Comparison of ENCODE assay signal across 13 cellular contexts in the genomic region with DNA sequence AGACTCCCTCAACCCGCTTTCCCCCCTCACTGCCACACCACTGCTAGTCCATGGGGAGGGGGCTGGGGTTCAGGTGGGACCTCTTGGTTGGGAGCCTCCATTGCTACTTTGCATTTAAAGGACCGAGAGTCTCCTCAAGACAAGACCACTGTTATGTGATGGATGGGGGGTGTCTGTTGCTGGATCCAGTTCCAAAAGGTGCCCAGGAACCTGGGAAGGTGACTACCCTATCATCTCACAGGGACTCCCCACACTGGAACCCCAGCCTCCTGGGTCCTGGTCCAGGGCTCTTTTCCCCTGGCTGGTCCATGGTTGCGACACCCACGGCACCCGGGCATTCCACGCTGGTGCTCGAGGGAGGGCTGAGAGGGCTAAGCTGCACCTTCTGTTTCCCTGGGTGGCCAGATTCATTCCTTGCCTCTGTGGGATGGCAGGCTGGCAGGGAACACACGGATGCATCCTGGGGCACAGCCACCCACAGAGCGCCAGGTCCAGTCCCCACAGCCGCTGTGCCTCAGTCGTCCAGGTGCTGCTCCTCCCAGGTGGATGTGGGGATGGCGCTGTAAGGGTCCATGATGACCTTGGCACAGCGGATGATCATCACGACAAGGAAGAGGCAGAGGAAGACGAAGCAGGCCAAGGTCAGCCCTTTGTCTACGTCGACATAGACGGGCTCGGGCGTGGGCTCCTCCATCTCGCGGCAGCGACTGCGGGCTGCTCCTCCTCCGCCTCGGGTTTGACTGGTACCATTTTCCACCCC. TPM values are rescaled to one million over a fixed set of nuclear protein-coding genes. Genes with fewer than 3 reads are reported as not detected.
DNase-seq lines count a peak whose midpoint lies in the region; ATAC-seq and TF ChIP-seq lines count a peak whose summit lies in the region.
"Had no signal": no experiment of that assay in that cellular context is flagged by ENCODE, and none has a peak within 500 bp of the region (broad histone marks: within the 10 kb centered on the region; RNA-seq: fewer than 3 reads in every experiment).

No MANE protein-coding gene starts in this region.

- H3K36me3 ChIP-seq in endodermal cell (ENCODE audit: control insufficient read depth, insufficient read depth, low read length) (no peaks in the 10 kb centered on the region), lung (ENCODE audit: control insufficient read depth in 2 of 2, insufficient read depth in 2 of 2, low read length in 2 of 2) (no peaks in the 10 kb centered on the region), vagina (no peaks in the 10 kb centered on the region), upper lobe of right lung (no peaks in the 10 kb centered on the region)
- H3K36me3 ChIP-seq: BE2C, HAP-1 had no signal

- ATAC-seq in lung (ENCODE audit: insufficient read depth, low FRiP score) (no peak), upper lobe of right lung (no peak)

- H3K9me3 ChIP-seq in endodermal cell (ENCODE audit: control insufficient read depth, low read length) (no peaks in the 10 kb centered on the region), lung (ENCODE audit: control insufficient read depth in 2 of 2, insufficient read depth in 1 of 2, low read length in 1 of 2) (peaks cover 0 to 3% of the 10 kb centered on the region in 2 donors), vagina (no peaks in the 10 kb centered on the region), upper lobe of right lung (no peaks in the 10 kb centered on the region)
- H3K9me3 ChIP-seq: BE2C, Caco-2, HAP-1 had no signal

- H3K9ac ChIP-seq in endodermal cell (ENCODE audit: extremely low read depth, low read length, poor library complexity, severe bottlenecking) = no peak overlapping the region

- no peaks in the 10 kb centered on the region for H3K4me1 ChIP-seq in endodermal cell (ENCODE audit: control insufficient read depth, insufficient read depth, low read length)
- no peaks in the 10 kb centered on the region for H3K4me1 ChIP-seq in lung (ENCODE audit: control insufficient read depth in 2 of 2, insufficient read depth in 2 of 2, low read length in 2 of 2)
- H3K4me1 ChIP-seq in vagina = no peaks in the 10 kb centered on the region
- no peaks in the 10 kb centered on the region for H3K4me1 ChIP-seq in upper lobe of right lung
- H3K4me1 ChIP-seq: BE2C, Caco-2, HAP-1 had no signal

- WGBS in endodermal cell (ENCODE audit: insufficient coverage in 1 of 2, insufficient read length in 1 of 2), 2 experiments = 87 to 98% methylated on average over 9 to 26 of the region's 26 CpGs
- 85 to 93% methylated on average over 26 of the region's 26 CpGs for WGBS in lung, 2 donors

- DNase-seq in ecto neural progenitor cell (ENCODE audit: low spot score) = peak; percentile 32
- DNase-seq in endodermal cell = peak; percentile 30
- peak; percentile 11 for DNase-seq in lung (ENCODE audit: low spot score)
- DNase-seq in vagina (ENCODE audit: extremely low spot score in 2 of 2) = peak; percentile 72 to 79
- DNase-seq in NCI-H146 (lab: John Stamatoyannopoulos, UW) = no peak
- no peak for DNase-seq in upper lobe of right lung
- DNase-seq in dermis blood vessel endothelial cell = no peak
- DNase-seq: ACHN; BE2C; C1 segment of cervical spinal cord; Caco-2; CD4-positive, CD25-positive, alpha-beta regulatory T cell had no signal

- no peak overlapping the region for H3K27ac Mint-ChIP-seq in endodermal cell
- H3K27ac Mint-ChIP-seq: CD4-positive, CD25-positive, alpha-beta regulatory T cell had no signal

- TF ChIP-seq CTCF in endodermal cell (conservative IDR thresholded peaks at IDR 0.05) (no peak), lung (IDR thresholded peaks at IDR 0.05; ENCODE audit: control extremely low read depth, extremely low read depth) (no peak), vagina (IDR thresholded peaks at IDR 0.05) (no peak), upper lobe of right lung (IDR thresholded peaks at IDR 0.05) (no peak)

- intact Hi-C loops in vagina (cut with DNase I) = no loop called here
- intact Hi-C loops in upper lobe of right lung (cut with DNase I) = no loop called here

- peaks cover 13% of the 10 kb centered on the region for H3K4me1 Mint-ChIP-seq in endodermal cell
- H3K4me1 Mint-ChIP-seq: CD4-positive, CD25-positive, alpha-beta regulatory T cell had no signal

- no peaks in the 10 kb centered on the region for H3K9me3 Mint-ChIP-seq in endodermal cell
- H3K9me3 Mint-ChIP-seq: CD4-positive, CD25-positive, alpha-beta regulatory T cell had no signal

- H3K27ac ChIP-seq in endodermal cell (ENCODE audit: low read depth, low read length) (no peak overlapping the region), lung (ENCODE audit: low read depth in 1 of 2, low read length in 1 of 2) (no peak overlapping the region), vagina (no peak overlapping the region), upper lobe of right lung (no peak overlapping the region)

- H3K27me3 ChIP-seq in endodermal cell (ENCODE audit: control insufficient read depth, insufficient read depth, low read length, poor library complexity, severe bottlenecking) = no peaks in the 10 kb centered on the region
- H3K27me3 ChIP-seq in lung (ENCODE audit: control insufficient read depth, insufficient read depth) = peaks cover 3% of the 10 kb centered on the region
- no peaks in the 10 kb centered on the region for H3K27me3 ChIP-seq in vagina
- no peaks in the 10 kb centered on the region for H3K27me3 ChIP-seq in upper lobe of right lung

- no peaks in the 10 kb centered on the region for H3K36me3 Mint-ChIP-seq in endodermal cell (ENCODE audit: low read depth)
- H3K36me3 Mint-ChIP-seq: CD4-positive, CD25-positive, alpha-beta regulatory T cell had no signal

- H3K4me3 Mint-ChIP-seq in endodermal cell = no peak overlapping the region
- H3K4me3 Mint-ChIP-seq: CD4-positive, CD25-positive, alpha-beta regulatory T cell had no signal

- no peak for TF ChIP-seq POLR2A in vagina (IDR thresholded peaks at IDR 0.05)

- H3K4me3 ChIP-seq in endodermal cell (ENCODE audit: low read length) (no peak overlapping the region), lung (no peak overlapping the region), vagina (no peak overlapping the region), upper lobe of right lung (no peak overlapping the region)
- H3K4me3 ChIP-seq: HAP-1 had no signal

- no peaks in the 10 kb centered on the region for H3K27me3 Mint-ChIP-seq in endodermal cell (ENCODE audit: insufficient read depth)

RNA-seq across cellular contexts. Expression of gene FAH, which starts 48.6 kb away (rescaled TPM):
- 10 to 100 TPM; 11.9 to 14.2 TPM for total RNA-seq in endodermal cell
- polyA plus RNA-seq in endodermal cell (2013, experiment 1 of 2) = 19.5 TPM
- 15.9 TPM for polyA plus RNA-seq in endodermal cell (2013, experiment 2 of 2)
- 10 to 100 TPM; 23.7 to 48.9 TPM for total RNA-seq in lung
- 10 to 100 TPM; 49.4 to 55.5 TPM for polyA plus RNA-seq in lung
- total RNA-seq in vagina = 27.3 TPM
- 31.7 TPM for total RNA-seq in upper lobe of right lung
- total RNA-seq in dermis blood vessel endothelial cell = 5.3 and 10.3 TPM in 2 replicates

RNA-seq across cellular contexts. Expression of gene CTXND1, which starts 50.6 kb away (rescaled TPM):
- total RNA-seq in endodermal cell = under 1 TPM in 1 of 2 donors, not detected in 1; 0.04 TPM
- polyA plus RNA-seq in endodermal cell (2013, experiment 1 of 2) = 0.57 TPM
- 0.62 TPM for polyA plus RNA-seq in endodermal cell (2013, experiment 2 of 2)
- 1 to 10 TPM; 2.2 to 2.4 TPM for total RNA-seq in lung
- under 1 TPM; 0.10 to 0.69 TPM for polyA plus RNA-seq in lung
- total RNA-seq in vagina = 0.49 TPM
- total RNA-seq in upper lobe of right lung = 1.9 TPM
- total RNA-seq in dermis blood vessel endothelial cell = not detected in 2 replicates
- total RNA-seq: CD4-positive, CD25-positive, alpha-beta regulatory T cell had no signal
- polyA plus RNA-seq: CD4-positive, CD25-positive, alpha-beta regulatory T cell had no signal

Comparison
In these comparisons a context has a peak if more than half of its experiments do, and no peak if none do; other contexts are left out.
1. DNase-seq: peak in ecto neural progenitor cell (single experiment), endodermal cell (single experiment), lung (single experiment) and vagina (2 of 2); none in NCI-H146 (single experiment), upper lobe of right lung (single experiment) and dermis blood vessel endothelial cell (single experiment).